29 cellular contexts compared by ENCODE assay signal in the genomic region with DNA sequence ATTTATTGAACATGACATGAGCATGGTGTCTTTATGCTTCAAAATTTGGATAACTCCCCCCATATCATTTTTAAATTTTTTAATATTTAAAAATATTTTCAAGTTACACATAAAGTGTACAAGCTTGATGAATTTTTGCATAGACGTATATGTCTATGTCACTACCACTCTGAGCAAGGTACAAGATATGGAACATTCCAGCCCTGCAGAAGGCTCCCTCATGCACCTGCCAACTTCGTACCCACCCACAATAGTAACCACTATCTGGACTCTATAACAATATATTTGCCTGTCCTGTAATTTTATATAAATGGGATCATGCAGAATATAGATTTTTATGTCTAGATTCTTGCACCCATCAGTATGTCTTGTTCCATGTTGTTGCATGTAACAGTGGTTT.
"Had no signal": no experiment of that assay in that cellular context is flagged by ENCODE, and none has a peak within 500 bp of the region (broad histone marks: within the 10 kb centered on the region; RNA-seq: fewer than 3 reads in every experiment).

No MANE protein-coding gene starts in this region.

- H3K4me3 Mint-ChIP-seq: activated CD8-positive, alpha-beta T cell treated with anti-CD3 and anti-CD28 coated beads, Interleukin-2, amount 10 ng/mL, durations not matched to agents 7 days and 5 days; activated naive CD4-positive, alpha-beta T cell treated with anti-CD3 and anti-CD28 coated beads for 36 hours; activated naive CD8-positive, alpha-beta T cell treated with anti-CD3 and anti-CD28 coated beads for 36 hours; activated T-cell treated with anti-CD3 and anti-CD28 coated beads, Interleukin-2, amount 50 U/mL, for 4 hours; activated T-helper 17 cell treated with anti-CD3 and anti-CD28 coated beads, Interleukin-2, amount 50 U/mL, for 72 hours; T-helper 1 cell treated with Interleukin-12 subunit alpha and Interleukin-12 subunit beta and Interleukin-4 antibody, amounts not matched to agents 30 μg/mL and 1 μg/mL, for 36 hours; WTC11 had no signal

- H3K9me3 Mint-ChIP-seq: activated T-cell treated with anti-CD3 and anti-CD28 coated beads, Interleukin-2, amount 50 U/mL, for 4 hours had no signal

- H3K4me1 ChIP-seq: SJCRH30 had no signal

- DNase-seq: activated CD4-positive, alpha-beta T cell treated with anti-CD3 and anti-CD28 coated beads for 48 hours; activated CD4-positive, alpha-beta T cell treated with anti-CD3 and anti-CD28 coated beads, Interleukin-2, amount 50 U/mL, for 4 hours; activated CD4-positive, CD25-positive, alpha-beta regulatory T cell treated with anti-CD3 and anti-CD28 coated beads, Interleukin-2, amount 50 U/mL, for 72 hours; activated CD8-positive, alpha-beta T cell treated with anti-CD3 and anti-CD28 coated beads, Interleukin-2, amount 10 ng/mL, durations not matched to agents 7 days and 5 days; activated gamma-delta T cell; activated naive CD4-positive, alpha-beta T cell treated with anti-CD3 and anti-CD28 coated beads for 36 hours; activated naive CD8-positive, alpha-beta T cell treated with anti-CD3 and anti-CD28 coated beads for 36 hours; activated T-cell treated with anti-CD3 and anti-CD28 coated beads, Interleukin-2, amount 50 U/mL, for 4 hours; adrenal gland; anterior cingulate cortex; caudate nucleus; MG63; MV-4-11; NCI-H1092 treated with DMSO at 0.1 percent for 48 hours; NCI-H1417 treated with DMSO at 0.1 percent for 48 hours; NCI-H1694; NCI-H2029; NCI-H510A treated with DMSO at 0.1 percent for 48 hours; NCI-H69; NK-92 treated with Interleukin-12 subunit alpha and Interleukin-12 subunit beta, amount 100 ng/mL, for 24 hours; OCI-M1; RPMI8226; SJCRH30 had no signal

- H3K4me3 ChIP-seq: adrenal gland, MG63, SJCRH30 had no signal

- H3K27me3 ChIP-seq: adrenal gland, MG63, SJCRH30 had no signal

- H3K27ac Mint-ChIP-seq: activated CD8-positive, alpha-beta T cell treated with anti-CD3 and anti-CD28 coated beads, Interleukin-2, amount 10 ng/mL, durations not matched to agents 7 days and 5 days; activated naive CD4-positive, alpha-beta T cell treated with anti-CD3 and anti-CD28 coated beads for 36 hours; activated naive CD8-positive, alpha-beta T cell treated with anti-CD3 and anti-CD28 coated beads for 36 hours; activated T-helper 17 cell treated with anti-CD3 and anti-CD28 coated beads, Interleukin-2, amount 50 U/mL, for 72 hours; T-helper 1 cell treated with Interleukin-12 subunit alpha and Interleukin-12 subunit beta and Interleukin-4 antibody, amounts not matched to agents 30 μg/mL and 1 μg/mL, for 36 hours; WTC11 had no signal

- ATAC-seq: activated CD8-positive, alpha-beta T cell treated with anti-CD3 and anti-CD28 coated beads, Interleukin-2, amount 10 ng/mL, durations not matched to agents 7 days and 5 days; activated T-cell treated with anti-CD3 and anti-CD28 coated beads, Interleukin-2, amount 50 U/mL, for 4 hours; activated T-helper 17 cell treated with anti-CD3 and anti-CD28 coated beads, Interleukin-2, amount 50 U/mL, for 72 hours; Panc1; Right ventricle myocardium inferior; SK-N-SH treated with all-trans-retinoic acid at 6 μM for 48 hours; WTC11 had no signal

- H3K27ac ChIP-seq: SJCRH30 had no signal

- H3K27me3 Mint-ChIP-seq: activated naive CD8-positive, alpha-beta T cell treated with anti-CD3 and anti-CD28 coated beads for 36 hours; activated T-helper 17 cell treated with anti-CD3 and anti-CD28 coated beads, Interleukin-2, amount 50 U/mL, for 72 hours had no signal

- H3K9me3 ChIP-seq: adrenal gland, MG63, SJCRH30 had no signal

- H3K4me1 Mint-ChIP-seq: WTC11 had no signal
